In genomic region chr2:232636788-232637420, GRCh38 we compare ENCODE assay signal across 21 cellular contexts. TPM values are rescaled to one million over a fixed set of nuclear protein-coding genes. Genes with fewer than 3 reads are reported as not detected.
DNase-seq lines count a peak whose midpoint lies in the region; ATAC-seq and TF ChIP-seq lines count a peak whose summit lies in the region.
"Had no signal": no experiment of that assay in that cellular context is flagged by ENCODE, and none has a peak within 500 bp of the region (broad histone marks: within the 10 kb centered on the region; RNA-seq: fewer than 3 reads in every experiment).

No MANE protein-coding gene starts in this region.

- ATAC-seq in activated T-helper 17 cell treated with anti-CD3 and anti-CD28 coated beads, Interleukin-2, amount 50 U/mL, for 72 hours (replicated peaks), result peak; percentile 41
- peak; percentile 5 for ATAC-seq in left lobe of liver
- ATAC-seq in stimulated activated naive CD8-positive, alpha-beta T cell treated with anti-CD3 and anti-CD28 coated beads, Interleukin-15, amount 100 ng/mL, for 72 hours, result peak; percentile 18
- no peak for ATAC-seq in GM21423 (IDR thresholded peaks at IDR 0.05; ENCODE audit: unreplicated experiment)
- ATAC-seq: A549; activated CD4-positive, CD25-positive, alpha-beta regulatory T cell treated with anti-CD3 and anti-CD28 coated beads, Interleukin-2, amount 50 U/mL, for 24 hours; body of pancreas; stimulated activated naive B cell treated with anti-CD40 and anti-IgM and Interleukin-4, amounts not matched to agents 10 μg/mL and 1 μg/mL and 100 μg/mL, for 72 hours had no signal

- peak overlapping the region; percentile 8 for H3K4me3 Mint-ChIP-seq in activated naive CD4-positive, alpha-beta T cell treated with anti-CD3 and anti-CD28 coated beads for 36 hours
- peak overlapping the region; percentile 34 for H3K4me3 Mint-ChIP-seq in activated T-helper 17 cell treated with anti-CD3 and anti-CD28 coated beads, Interleukin-2, amount 50 U/mL, for 72 hours
- no peak overlapping the region for H3K4me3 Mint-ChIP-seq in stimulated activated naive CD8-positive, alpha-beta T cell treated with anti-CD3 and anti-CD28 coated beads, Interleukin-15, amount 100 ng/mL, for 72 hours
- H3K4me3 Mint-ChIP-seq: stimulated activated naive B cell treated with anti-CD40 and anti-IgM and Interleukin-4, amounts not matched to agents 10 μg/mL and 1 μg/mL and 100 μg/mL, for 72 hours had no signal

- peak; percentile 16 for DNase-seq in activated naive CD4-positive, alpha-beta T cell treated with anti-CD3 and anti-CD28 coated beads for 36 hours
- no peak for DNase-seq in activated naive CD4-positive, alpha-beta T cell treated with anti-CD3 and anti-CD28 coated beads, Interleukin-2, amount 50 U/mL, for 16 hours
- DNase-seq in left lobe of liver (ENCODE audit: low spot score), result no peak
- DNase-seq in stimulated activated naive CD8-positive, alpha-beta T cell treated with anti-CD3 and anti-CD28 coated beads, Interleukin-15, amount 100 ng/mL, for 72 hours, result no peak
- no peak for DNase-seq in uterus
- no peak for DNase-seq in DMS79 (lab: John Stamatoyannopoulos, UW)
- DNase-seq: body of pancreas; cortex of kidney; foreskin fibroblast; KG1; kidney glomerular epithelial cell; NCI-H1694 treated with DMSO at 0.1 percent for 48 hours; Peyer's patch; stimulated activated naive B cell treated with anti-CD40 and anti-IgM and Interleukin-4, amounts not matched to agents 10 μg/mL and 1 μg/mL and 100 μg/mL, for 72 hours; upper lobe of left lung had no signal

- H3K27me3 Mint-ChIP-seq in activated naive CD4-positive, alpha-beta T cell treated with anti-CD3 and anti-CD28 coated beads for 36 hours (ENCODE audit: low read depth), result peaks cover 27% of the 10 kb centered on the region
- peaks cover 43% of the 10 kb centered on the region for H3K27me3 Mint-ChIP-seq in activated T-helper 17 cell treated with anti-CD3 and anti-CD28 coated beads, Interleukin-2, amount 50 U/mL, for 72 hours
- H3K27me3 Mint-ChIP-seq in stimulated activated naive CD8-positive, alpha-beta T cell treated with anti-CD3 and anti-CD28 coated beads, Interleukin-15, amount 100 ng/mL, for 72 hours, result peaks cover 67% of the 10 kb centered on the region

- no peak for TF ChIP-seq CTCF in uterus (IDR thresholded peaks at IDR 0.05)

- no peaks in the 10 kb centered on the region for H3K4me1 ChIP-seq in uterus

- TF ChIP-seq POLR2A in uterus (IDR thresholded peaks at IDR 0.05), result no peak

- intact Hi-C loops in activated naive CD4-positive, alpha-beta T cell treated with anti-CD3 and anti-CD28 coated beads for 36 hours (cut with micrococcal nuclease), result no loop called here
- intact Hi-C loops in uterus (cut with DNase I; ENCODE audit: low total_unique reads), result no loop called here

- no peaks in the 10 kb centered on the region for H3K9me3 ChIP-seq in uterus
- H3K9me3 ChIP-seq: A549, BLaER1, body of pancreas, Peyer's patch, right atrium auricular region, upper lobe of left lung had no signal

- H3K36me3 ChIP-seq in uterus, result no peaks in the 10 kb centered on the region
- H3K36me3 ChIP-seq: BLaER1, Peyer's patch, right atrium auricular region, upper lobe of left lung had no signal

- H3K27ac Mint-ChIP-seq in activated naive CD4-positive, alpha-beta T cell treated with anti-CD3 and anti-CD28 coated beads for 36 hours, result peak overlapping the region; percentile 16
- H3K27ac Mint-ChIP-seq in activated T-helper 17 cell treated with anti-CD3 and anti-CD28 coated beads, Interleukin-2, amount 50 U/mL, for 72 hours, result no peak overlapping the region
- peak overlapping the region in 1 of 2 donors; percentile 48 for H3K27ac Mint-ChIP-seq in stimulated activated naive CD8-positive, alpha-beta T cell treated with anti-CD3 and anti-CD28 coated beads, Interleukin-15, amount 100 ng/mL, for 72 hours
- H3K27ac Mint-ChIP-seq: stimulated activated naive B cell treated with anti-CD40 and anti-IgM and Interleukin-4, amounts not matched to agents 10 μg/mL and 1 μg/mL and 100 μg/mL, for 72 hours had no signal

- H3K4me3 ChIP-seq in uterus, result no peak overlapping the region
- H3K4me3 ChIP-seq: A549, BLaER1, body of pancreas, Peyer's patch, right atrium auricular region, upper lobe of left lung had no signal

- no peaks in the 10 kb centered on the region for H3K27me3 ChIP-seq in uterus
- H3K27me3 ChIP-seq: right atrium auricular region had no signal

- peaks cover 5% of the 10 kb centered on the region for H3K4me1 Mint-ChIP-seq in activated naive CD4-positive, alpha-beta T cell treated with anti-CD3 and anti-CD28 coated beads for 36 hours (ENCODE audit: low read depth)
- H3K4me1 Mint-ChIP-seq in activated T-helper 17 cell treated with anti-CD3 and anti-CD28 coated beads, Interleukin-2, amount 50 U/mL, for 72 hours, result peaks cover 6% of the 10 kb centered on the region
- peaks cover 10% of the 10 kb centered on the region for H3K4me1 Mint-ChIP-seq in stimulated activated naive CD8-positive, alpha-beta T cell treated with anti-CD3 and anti-CD28 coated beads, Interleukin-15, amount 100 ng/mL, for 72 hours

- CTCF ChIA-PET in activated naive CD4-positive, alpha-beta T cell treated with anti-CD3 and anti-CD28 coated beads for 36 hours (lab: Charles Lee), result no interaction called here

- no peak overlapping the region for H3K27ac ChIP-seq in uterus
- H3K27ac ChIP-seq: A549, BLaER1, body of pancreas, Peyer's patch, upper lobe of left lung had no signal

- no peaks in the 10 kb centered on the region for H3K36me3 Mint-ChIP-seq in activated naive CD4-positive, alpha-beta T cell treated with anti-CD3 and anti-CD28 coated beads for 36 hours (ENCODE audit: low read depth)
- H3K36me3 Mint-ChIP-seq in activated T-helper 17 cell treated with anti-CD3 and anti-CD28 coated beads, Interleukin-2, amount 50 U/mL, for 72 hours (ENCODE audit: low read depth), result no peaks in the 10 kb centered on the region
- H3K36me3 Mint-ChIP-seq: stimulated activated naive B cell treated with anti-CD40 and anti-IgM and Interleukin-4, amounts not matched to agents 10 μg/mL and 1 μg/mL and 100 μg/mL, for 72 hours had no signal

- no peaks in the 10 kb centered on the region for H3K9me3 Mint-ChIP-seq in activated naive CD4-positive, alpha-beta T cell treated with anti-CD3 and anti-CD28 coated beads for 36 hours
- H3K9me3 Mint-ChIP-seq in activated T-helper 17 cell treated with anti-CD3 and anti-CD28 coated beads, Interleukin-2, amount 50 U/mL, for 72 hours, result no peaks in the 10 kb centered on the region
- no peaks in the 10 kb centered on the region for H3K9me3 Mint-ChIP-seq in stimulated activated naive CD8-positive, alpha-beta T cell treated with anti-CD3 and anti-CD28 coated beads, Interleukin-15, amount 100 ng/mL, for 72 hours
- H3K9me3 Mint-ChIP-seq: stimulated activated naive B cell treated with anti-CD40 and anti-IgM and Interleukin-4, amounts not matched to agents 10 μg/mL and 1 μg/mL and 100 μg/mL, for 72 hours had no signal

RNA-seq across cellular contexts. Expression of gene EFHD1, which starts 3.5 kb away (rescaled TPM):
- total RNA-seq in activated naive CD4-positive, alpha-beta T cell treated with anti-CD3 and anti-CD28 coated beads for 36 hours, result 1 to 10 TPM; 1.3 to 2.0 TPM
- total RNA-seq in activated T-helper 17 cell treated with anti-CD3 and anti-CD28 coated beads, Interleukin-2, amount 50 U/mL, for 72 hours, result 1 to 10 TPM in 1 of 2 donors, under 1 TPM in 1; 0.71 to 1.1 TPM
- total RNA-seq in left lobe of liver (27.3 TPM), uterus (100 to 1,000 TPM in 1 of 4 donors, 10 to 100 TPM in 2, 1 to 10 TPM in 1; 8.5 to 102 (median 38.1) TPM)

Comparison
In these comparisons a context has a peak if more than half of its experiments do, and no peak if none do; other contexts are left out.
1. H3K4me3 Mint-ChIP-seq: peak in activated naive CD4-positive, alpha-beta T cell treated with anti-CD3 and anti-CD28 coated beads for 36 hours (single experiment) and activated T-helper 17 cell treated with anti-CD3 and anti-CD28 coated beads, Interleukin-2, amount 50 U/mL, for 72 hours (single experiment); none in stimulated activated naive CD8-positive, alpha-beta T cell treated with anti-CD3 and anti-CD28 coated beads, Interleukin-15, amount 100 ng/mL, for 72 hours (0 of 2).